12 cellular contexts compared by ENCODE assay signal in the genomic region with DNA sequence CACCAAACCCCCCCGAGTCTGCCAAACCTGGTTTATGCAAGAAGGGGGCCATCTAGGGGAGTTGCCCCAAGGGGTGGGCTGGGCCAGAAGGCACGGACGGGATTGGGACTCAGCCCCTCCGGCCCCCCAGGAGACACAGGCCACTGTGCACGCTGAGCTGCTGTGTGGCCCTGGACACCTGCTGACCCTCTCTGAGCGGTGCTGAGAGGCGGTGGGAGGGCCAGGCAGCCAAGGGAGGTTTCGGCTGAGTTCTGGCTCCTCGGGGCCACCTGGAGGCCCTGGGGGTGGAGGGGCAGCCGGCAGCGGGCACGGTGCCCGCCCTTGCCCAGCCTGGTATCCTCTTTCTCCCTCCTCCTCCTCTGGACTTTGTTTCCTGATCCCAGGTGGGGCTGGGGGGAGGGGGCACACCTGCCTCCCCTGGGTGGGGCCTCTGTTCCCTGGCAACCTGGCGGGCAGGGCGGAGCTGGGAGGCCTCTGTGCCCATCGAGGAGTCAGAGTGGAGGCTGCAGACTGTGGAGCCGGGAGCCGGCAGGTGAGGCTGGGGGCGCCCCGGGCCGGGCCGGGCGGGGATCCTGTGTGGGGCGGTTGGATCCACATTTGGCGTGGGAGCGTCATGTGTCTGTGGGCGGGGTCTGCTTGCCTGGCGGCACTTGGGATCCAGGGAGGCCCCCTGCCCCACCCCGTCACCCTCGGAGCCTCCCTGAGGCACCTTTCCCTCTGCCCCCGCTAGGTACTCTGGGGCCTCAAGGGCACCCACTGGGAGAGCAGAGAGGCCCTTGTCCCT. TPM values are rescaled to one million over a fixed set of nuclear protein-coding genes. Genes with fewer than 3 reads are reported as not detected.
A peak's percentile ranks its signal among the peaks of the same experiment; 100 is the strongest.
DNase-seq lines count a peak whose midpoint lies in the region; ATAC-seq and TF ChIP-seq lines count a peak whose summit lies in the region.
"Had no signal": no experiment of that assay in that cellular context is flagged by ENCODE, and none has a peak within 500 bp of the region (broad histone marks: within the 10 kb centered on the region; RNA-seq: fewer than 3 reads in every experiment).

A gene with protein sequence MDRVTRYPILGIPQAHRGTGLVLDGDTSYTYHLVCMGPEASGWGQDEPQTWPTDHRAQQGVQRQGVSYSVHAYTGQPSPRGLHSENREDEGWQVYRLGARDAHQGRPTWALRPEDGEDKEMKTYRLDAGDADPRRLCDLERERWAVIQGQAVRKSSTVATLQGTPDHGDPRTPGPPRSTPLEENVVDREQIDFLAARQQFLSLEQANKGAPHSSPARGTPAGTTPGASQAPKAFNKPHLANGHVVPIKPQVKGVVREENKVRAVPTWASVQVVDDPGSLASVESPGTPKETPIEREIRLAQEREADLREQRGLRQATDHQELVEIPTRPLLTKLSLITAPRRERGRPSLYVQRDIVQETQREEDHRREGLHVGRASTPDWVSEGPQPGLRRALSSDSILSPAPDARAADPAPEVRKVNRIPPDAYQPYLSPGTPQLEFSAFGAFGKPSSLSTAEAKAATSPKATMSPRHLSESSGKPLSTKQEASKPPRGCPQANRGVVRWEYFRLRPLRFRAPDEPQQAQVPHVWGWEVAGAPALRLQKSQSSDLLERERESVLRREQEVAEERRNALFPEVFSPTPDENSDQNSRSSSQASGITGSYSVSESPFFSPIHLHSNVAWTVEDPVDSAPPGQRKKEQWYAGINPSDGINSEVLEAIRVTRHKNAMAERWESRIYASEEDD (plus strand): TSS at position 473 of the 784 bp plus-strand sequence. CDS start 5,835 bp downstream, outside the sequence.

- no peaks in the 10 kb centered on the region for H3K27me3 ChIP-seq in GM23338 (ENCODE audit: insufficient read depth)

- H3K4me1 ChIP-seq in GM23338 (ENCODE audit: insufficient read depth) = no peaks in the 10 kb centered on the region
- H3K4me1 ChIP-seq: psoas muscle had no signal

- no peaks in the 10 kb centered on the region for H3K9me2 ChIP-seq in GM23338 (ENCODE audit: insufficient read depth)

- H3K27me3 Mint-ChIP-seq in GM23338 (ENCODE audit: insufficient read depth, low read depth, poor library complexity) (peaks cover 5% of the 10 kb centered on the region), chondrocyte (ENCODE audit: low read depth) (no peaks in the 10 kb centered on the region), osteocyte (ENCODE audit: unreplicated experiment) (no peaks in the 10 kb centered on the region), endothelial cell (ENCODE audit: unreplicated experiment) (peaks cover 3% of the 10 kb centered on the region)

- H4K20me1 ChIP-seq in GM23338 (replicated peaks; ENCODE audit: insufficient read depth) = no peaks in the 10 kb centered on the region

- H3K4me3 ChIP-seq in GM23338 = no peak within 1 kb of the TSS
- H3K4me3 ChIP-seq: psoas muscle had no signal

- H3K27ac Mint-ChIP-seq in GM23338 = no peak within 1 kb of the TSS
- H3K27ac Mint-ChIP-seq in chondrocyte (ENCODE audit: unreplicated experiment) = peak within 1 kb of the TSS; percentile 96
- H3K27ac Mint-ChIP-seq in osteocyte (ENCODE audit: unreplicated experiment) = peak within 1 kb of the TSS; percentile 88
- H3K27ac Mint-ChIP-seq in endothelial cell (ENCODE audit: unreplicated experiment) = no peak within 1 kb of the TSS
- H3K27ac Mint-ChIP-seq: activated T-cell treated with anti-CD3 and anti-CD28 coated beads, Interleukin-2, amount 50 U/mL, for 24 hours; T-helper 1 cell treated with Interleukin-12 subunit alpha and Interleukin-12 subunit beta and Interleukin-4 antibody, amounts not matched to agents 30 μg/mL and 1 μg/mL, for 36 hours had no signal

- no peaks in the 10 kb centered on the region for H3K79me2 ChIP-seq in GM23338 (replicated peaks; ENCODE audit: insufficient read depth)

- no peak within 1 kb of the TSS; the same call in 1 of the 2 replicates for H3K4me2 ChIP-seq in GM23338
- H3K4me2 ChIP-seq: KMS-11 had no signal

- DNase-seq in GM23338 (ENCODE audit: low spot score) = no peak
- peak; percentile 86 for DNase-seq in NCI-H345 (lab: John Stamatoyannopoulos, UW)
- DNase-seq in chondrocyte (ENCODE audit: low spot score) = no peak
- no peak for DNase-seq in osteocyte (ENCODE audit: extremely low spot score, unreplicated experiment)
- DNase-seq in stimulated activated CD4-positive, alpha-beta T cell treated with anti-CD3 and anti-CD28 coated beads, Interleukin-12 subunit alpha, Interleukin-12 subunit beta, amount 100 ng/mL, for 4 hours = no peak
- DNase-seq in endothelial cell (ENCODE audit: low spot score) = no peak
- no peak for DNase-seq in SKM-1 treated with dmso at 0.1 percent for 144 hours (lab: John Stamatoyannopoulos, UW; ENCODE audit: unreplicated experiment)
- DNase-seq in head of caudate nucleus = no peak
- DNase-seq: activated T-cell treated with anti-CD3 and anti-CD28 coated beads, Interleukin-2, amount 50 U/mL, for 24 hours had no signal

- H3F3A ChIP-seq in GM23338 (replicated peaks; ENCODE audit: low read depth) = 0 out of 2 replicates have a peak, but pooled peaks cover 7% of the 10 kb centered on the region

- peak within 1 kb of the TSS; percentile 52; the same call in 1 of the 2 replicates for H2AFZ ChIP-seq in GM23338

- ATAC-seq in GM23338 = peak; percentile 38
- ATAC-seq: psoas muscle had no signal

- H3K4me1 Mint-ChIP-seq in GM23338 = no peaks in the 10 kb centered on the region
- H3K4me1 Mint-ChIP-seq in chondrocyte (ENCODE audit: low read depth) = peaks cover 22% of the 10 kb centered on the region
- H3K4me1 Mint-ChIP-seq in osteocyte (ENCODE audit: unreplicated experiment) = peaks cover 35% of the 10 kb centered on the region
- no peaks in the 10 kb centered on the region for H3K4me1 Mint-ChIP-seq in endothelial cell (ENCODE audit: unreplicated experiment)

- no peaks in the 10 kb centered on the region for H3K36me3 ChIP-seq in GM23338 (ENCODE audit: insufficient read depth)

- no peaks in the 10 kb centered on the region; the same call in 1 of the 3 replicates for H3K36me3 Mint-ChIP-seq in GM23338 (ENCODE audit: low read depth)
- peaks cover 5% of the 10 kb centered on the region for H3K36me3 Mint-ChIP-seq in chondrocyte (ENCODE audit: low read depth)
- peaks cover 4% of the 10 kb centered on the region for H3K36me3 Mint-ChIP-seq in osteocyte (ENCODE audit: unreplicated experiment)
- H3K36me3 Mint-ChIP-seq in endothelial cell (ENCODE audit: low read depth, unreplicated experiment) = peaks cover 1% of the 10 kb centered on the region

- no peak within 1 kb of the TSS for H3K27ac ChIP-seq in GM23338 (ENCODE audit: low read depth)
- H3K27ac ChIP-seq: KMS-11, psoas muscle had no signal

- intact Hi-C loops in head of caudate nucleus (cut with DNase I) = no loop called here

- H3K4me3 Mint-ChIP-seq in GM23338 = no peak within 1 kb of the TSS
- H3K4me3 Mint-ChIP-seq in chondrocyte (ENCODE audit: unreplicated experiment) = no peak within 1 kb of the TSS
- H3K4me3 Mint-ChIP-seq in osteocyte (ENCODE audit: unreplicated experiment) = no peak within 1 kb of the TSS
- H3K4me3 Mint-ChIP-seq in endothelial cell (ENCODE audit: unreplicated experiment) = no peak within 1 kb of the TSS
- H3K4me3 Mint-ChIP-seq: activated T-cell treated with anti-CD3 and anti-CD28 coated beads, Interleukin-2, amount 50 U/mL, for 24 hours; T-helper 1 cell treated with Interleukin-12 subunit alpha and Interleukin-12 subunit beta and Interleukin-4 antibody, amounts not matched to agents 30 μg/mL and 1 μg/mL, for 36 hours had no signal

- peaks cover 8% of the 10 kb centered on the region for H3K9me3 Mint-ChIP-seq in GM23338
- H3K9me3 Mint-ChIP-seq in chondrocyte (ENCODE audit: low read depth) = no peaks in the 10 kb centered on the region
- no peaks in the 10 kb centered on the region for H3K9me3 Mint-ChIP-seq in osteocyte (ENCODE audit: unreplicated experiment)
- no peaks in the 10 kb centered on the region for H3K9me3 Mint-ChIP-seq in endothelial cell (ENCODE audit: unreplicated experiment)
- H3K9me3 Mint-ChIP-seq: activated T-cell treated with anti-CD3 and anti-CD28 coated beads, Interleukin-2, amount 50 U/mL, for 24 hours; T-helper 1 cell treated with Interleukin-12 subunit alpha and Interleukin-12 subunit beta and Interleukin-4 antibody, amounts not matched to agents 30 μg/mL and 1 μg/mL, for 36 hours had no signal

- TF ChIP-seq CTCF in GM23338 (conservative IDR thresholded peaks at IDR 0.05; ENCODE audit: low read depth in 2 of 2) (no peak), chondrocyte (IDR thresholded peaks at IDR 0.05) (no peak), osteocyte (IDR thresholded peaks at IDR 0.05) (no peak), endothelial cell (IDR thresholded peaks at IDR 0.05; ENCODE audit: unreplicated experiment) (no peak)

TF ChIP-seq in GM23338, 12 proteins besides CTCF, POLR2A, EP300 and RAD21 (continues in another document):
- TF ChIP-seq POLR2AphosphoS5 (IDR thresholded peaks at IDR 0.05; ENCODE audit: low read depth) = no peak
- TF ChIP-seq JUNB (IDR thresholded peaks at IDR 0.05; ENCODE audit: unreplicated experiment) = no peak
- TF ChIP-seq STAT1 (IDR thresholded peaks at IDR 0.05; ENCODE audit: unreplicated experiment) = no peak
- no peak for TF ChIP-seq NANOG (IDR thresholded peaks at IDR 0.05; ENCODE audit: borderline replicate concordance)

RNA-seq across cellular contexts. Expression of the gene that starts here (rescaled TPM):
- 0.23 and 0.28 TPM in 2 replicates for total RNA-seq in GM23338 (2014; rRNA removed; shearing (Covaris generic))
- 0.27 and 0.40 TPM in 2 replicates for polyA plus RNA-seq in GM23338 (2016; fragmentation: Nextera tagmentation; extraction: Ambion mirVana)
- 1.5 to 2.2 TPM (median 1.6 TPM) in 3 replicates for total RNA-seq in chondrocyte
- total RNA-seq in osteocyte = 1.1 and 1.3 TPM in 2 replicates
- not detected for total RNA-seq in endothelial cell (ENCODE audit: unreplicated experiment)

Comparison
In these comparisons a context has a peak if more than half of its experiments do, and no peak if none do; other contexts are left out.
1. Peak in ATAC-seq in GM23338; RNA of the gene not detected or under 1 TPM.
2. H3K27ac Mint-ChIP-seq: peak in chondrocyte (single experiment) and osteocyte (single experiment); none in GM23338 (single experiment) and endothelial cell (single experiment).